Comparison of ENCODE assay signal across 15 cellular contexts in the genomic region with DNA sequence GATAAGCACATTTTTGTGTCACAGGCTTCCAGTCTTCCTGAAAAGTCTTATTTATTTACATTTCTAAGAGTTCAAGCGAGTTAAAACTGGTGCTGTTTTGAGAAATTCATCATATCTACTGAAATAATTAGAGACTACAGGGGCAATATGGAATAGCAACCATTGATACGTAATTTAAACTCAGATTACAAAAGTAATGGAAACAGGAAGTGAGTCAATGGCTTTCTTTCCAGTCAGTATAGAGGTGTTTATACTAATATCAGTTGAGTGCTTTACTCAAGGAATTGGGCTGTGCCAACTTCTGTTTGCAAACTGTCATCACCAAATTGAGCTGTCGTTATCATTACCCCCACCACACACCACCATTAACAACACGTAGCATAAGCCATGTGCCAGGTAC.
DNase-seq lines count a peak whose midpoint lies in the region; ATAC-seq and TF ChIP-seq lines count a peak whose summit lies in the region.
"Had no signal": no experiment of that assay in that cellular context is flagged by ENCODE, and none has a peak within 500 bp of the region (broad histone marks: within the 10 kb centered on the region; RNA-seq: fewer than 3 reads in every experiment).

No MANE protein-coding gene starts in this region.

- H3K4me3 ChIP-seq in AG04450 (ENCODE audit: low read depth, low read length): no peak overlapping the region
- no peak overlapping the region for H3K4me3 ChIP-seq in SK-N-MC
- H3K4me3 ChIP-seq: BLaER1, gastrocnemius medialis, stomach had no signal

- no peak overlapping the region for H3K27ac Mint-ChIP-seq in activated T-cell treated with anti-CD3 and anti-CD28 coated beads, Interleukin-2, amount 50 U/mL, for 72 hours

- peaks cover 14% of the 10 kb centered on the region for H3K4me1 ChIP-seq in foreskin keratinocyte
- H3K4me1 ChIP-seq: BLaER1, gastrocnemius medialis had no signal

- TF ChIP-seq CTCF in AG04450 (IDR thresholded peaks at IDR 0.05; ENCODE audit: low read depth, low read length) (peak; percentile 28; the same call in 1 of the 2 replicates), foreskin keratinocyte (conservative IDR thresholded peaks at IDR 0.05) (peak; percentile 3)

- H3K27ac ChIP-seq in AG04450 (ENCODE audit: low read depth, low read length) (no peak overlapping the region), SK-N-MC (peak overlapping the region; percentile 40; the same call in 1 of the 2 replicates), foreskin keratinocyte (no peak overlapping the region)
- H3K27ac ChIP-seq: BLaER1, gastrocnemius medialis, stomach had no signal

- ATAC-seq in foreskin keratinocyte: peak; percentile 70
- ATAC-seq in GM19467 (IDR thresholded peaks at IDR 0.05; ENCODE audit: unreplicated experiment): no peak
- no peak for ATAC-seq in activated T-cell treated with anti-CD3 and anti-CD28 coated beads, Interleukin-2, amount 50 U/mL, for 72 hours (replicated peaks in 1 of 2)
- ATAC-seq: right cardiac atrium had no signal

- H3K9ac ChIP-seq in SK-N-MC (ENCODE audit: insufficient read length): peak overlapping the region; percentile 16
- H3K9ac ChIP-seq: BLaER1 had no signal

- H3K4me3 Mint-ChIP-seq in activated T-cell treated with anti-CD3 and anti-CD28 coated beads, Interleukin-2, amount 50 U/mL, for 72 hours: no peak overlapping the region

- peaks cover 7% of the 10 kb centered on the region for H3K27me3 Mint-ChIP-seq in activated T-cell treated with anti-CD3 and anti-CD28 coated beads, Interleukin-2, amount 50 U/mL, for 72 hours (ENCODE audit: low read depth)

- H3K9me3 ChIP-seq in AG04450 (ENCODE audit: control insufficient read depth, insufficient read depth, low read length): no peaks in the 10 kb centered on the region
- no peaks in the 10 kb centered on the region for H3K9me3 ChIP-seq in SK-N-MC (ENCODE audit: low read depth, low read length)
- H3K9me3 ChIP-seq: BLaER1, gastrocnemius medialis, stomach had no signal

- H3K4me1 Mint-ChIP-seq in activated T-cell treated with anti-CD3 and anti-CD28 coated beads, Interleukin-2, amount 50 U/mL, for 72 hours (ENCODE audit: low read depth): peaks cover 11% of the 10 kb centered on the region

- H3K27me3 ChIP-seq in AG04450 (ENCODE audit: control insufficient read depth, insufficient read depth, low read length): no peaks in the 10 kb centered on the region
- no peaks in the 10 kb centered on the region for H3K27me3 ChIP-seq in foreskin keratinocyte
- H3K27me3 ChIP-seq: BLaER1, gastrocnemius medialis, stomach had no signal

- H3K36me3 Mint-ChIP-seq in activated T-cell treated with anti-CD3 and anti-CD28 coated beads, Interleukin-2, amount 50 U/mL, for 72 hours (ENCODE audit: insufficient read depth in 2 of 2): no peaks in the 10 kb centered on the region

- no peak for DNase-seq in AG04450 (ENCODE audit: low read depth, low spot score)
- peak; percentile 4 for DNase-seq in HPDE6-E6E7 (ENCODE audit: extremely low spot score)
- DNase-seq in SK-N-MC (ENCODE audit: low read depth, low spot score): no peak
- peak in 1 of 2 donors; percentile 41 for DNase-seq in foreskin keratinocyte
- no peak for DNase-seq in HUDEP-2 (lab: John Stamatoyannopoulos, UW; ENCODE audit: unreplicated experiment in 76 of 76)
- no peak for DNase-seq in NCI-H187 (lab: John Stamatoyannopoulos, UW)
- DNase-seq in activated T-cell treated with anti-CD3 and anti-CD28 coated beads, Interleukin-2, amount 50 U/mL, for 72 hours: no peak
- DNase-seq: activated CD8-positive, alpha-beta memory T cell treated with anti-CD3 and anti-CD28 coated beads, Interleukin-2, amount 50 U/mL, for 48 hours; gastrocnemius medialis; GDM1; NCI-H345; right cardiac atrium; stomach had no signal

- POLR2A ChIA-PET in AG04450 (lab: Yijun Ruan, JAX): interaction anchor here (0.6 kb wide), 1 partner anchor 230 kb away, joined by 7 read pairs; no protein-coding TSS in a partner anchor

- CTCF ChIA-PET in AG04450 (lab: Charles Lee): interaction anchor here (0.9 to 1.0 kb wide), 2 partner anchors 78 to 91 kb away, joined by 3 read pairs; no protein-coding TSS in a partner anchor

- peaks cover 3% of the 10 kb centered on the region; the same call in 1 of the 2 replicates for H3K36me3 ChIP-seq in SK-N-MC (ENCODE audit: insufficient read depth, low read length)
- H3K36me3 ChIP-seq: BLaER1, gastrocnemius medialis, stomach had no signal

- H3K9me3 Mint-ChIP-seq in activated T-cell treated with anti-CD3 and anti-CD28 coated beads, Interleukin-2, amount 50 U/mL, for 72 hours: no peaks in the 10 kb centered on the region
